Comparison of ENCODE assay signal across 22 cellular contexts in the genomic region with DNA sequence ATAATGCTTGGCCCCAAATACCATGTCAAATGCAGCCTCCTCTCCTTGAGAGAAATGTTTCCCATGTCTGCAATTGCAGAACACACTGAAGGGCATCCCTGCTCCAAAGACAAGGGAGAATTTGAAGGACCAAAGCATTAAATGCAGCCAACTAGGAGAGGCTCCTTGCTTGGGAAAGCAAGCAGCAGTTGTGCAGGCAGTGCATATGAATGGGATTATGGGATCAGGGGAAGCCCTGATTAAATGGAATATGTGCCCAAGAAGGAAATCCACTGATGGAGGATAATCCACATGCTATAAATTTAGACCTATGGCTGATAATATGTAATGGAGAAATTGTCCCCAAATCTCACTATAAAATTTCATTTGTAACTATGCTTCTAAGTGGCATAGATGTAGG.
"Had no signal": no experiment of that assay in that cellular context is flagged by ENCODE, and none has a peak within 500 bp of the region (broad histone marks: within the 10 kb centered on the region; RNA-seq: fewer than 3 reads in every experiment).

No MANE protein-coding gene starts in this region.

- ATAC-seq: left cardiac atrium; lower lobe of right lung; naive thymus-derived CD4-positive, alpha-beta T cell; psoas muscle; right lobe of liver; stimulated activated effector memory CD8-positive, alpha-beta T cell treated with anti-CD3 and anti-CD28 coated beads, Interleukin-12 subunit alpha, Interleukin-12 subunit beta, amount 100 ng/mL, for 72 hours; stimulated activated naive CD8-positive, alpha-beta T cell treated with anti-CD3 and anti-CD28 coated beads, Interleukin-15, Interleukin-2, amounts not matched to agents 100 U/mL and 50 U/mL, for 24 hours had no signal

- FAIRE-seq: endometrium, kidney, urothelium cell line had no signal

- H3K36me3 ChIP-seq: esophagus squamous epithelium, left ventricle myocardium inferior, lower lobe of right lung, right lobe of liver, suprapubic skin, thyroid gland had no signal

- H3K27ac ChIP-seq: left ventricle myocardium inferior, lower lobe of right lung, psoas muscle, right lobe of liver, suprapubic skin, thyroid gland had no signal

- H3K4me3 ChIP-seq: esophagus squamous epithelium, left ventricle myocardium inferior, lower lobe of right lung, psoas muscle, right lobe of liver, suprapubic skin, thyroid gland had no signal

- H3K4me1 ChIP-seq: left ventricle myocardium inferior, lower lobe of right lung, psoas muscle, right lobe of liver, suprapubic skin, thyroid gland had no signal

- DNase-seq: effector memory CD4-positive, alpha-beta T cell; esophagus squamous epithelium; foreskin fibroblast; immature natural killer cell; kidney; left cardiac atrium; left ventricle myocardium inferior; lower lobe of right lung; mesenchymal stem cell; naive thymus-derived CD4-positive, alpha-beta T cell; nephron progenitor cell; psoas muscle; retina; right lobe of liver; stimulated activated CD4-positive, alpha-beta T cell treated with anti-CD3 and anti-CD28 coated beads, Interleukin-4, amount 100 ng/mL, for 1 hour; stimulated activated CD8-positive, alpha-beta memory T cell treated with anti-CD3 and anti-CD28 coated beads, Interleukin-4, amount 100 ng/mL, for 48 hours; stimulated activated naive CD8-positive, alpha-beta T cell treated with anti-CD3 and anti-CD28 coated beads, Interleukin-15, Interleukin-2, amounts not matched to agents 100 U/mL and 50 U/mL, for 24 hours; thyroid gland had no signal

- H3K9me3 ChIP-seq: esophagus squamous epithelium, lower lobe of right lung, psoas muscle, right lobe of liver, suprapubic skin, thyroid gland had no signal

- H3K27me3 ChIP-seq: esophagus squamous epithelium, right lobe of liver, suprapubic skin, thyroid gland had no signal
